In the genomic region with DNA sequence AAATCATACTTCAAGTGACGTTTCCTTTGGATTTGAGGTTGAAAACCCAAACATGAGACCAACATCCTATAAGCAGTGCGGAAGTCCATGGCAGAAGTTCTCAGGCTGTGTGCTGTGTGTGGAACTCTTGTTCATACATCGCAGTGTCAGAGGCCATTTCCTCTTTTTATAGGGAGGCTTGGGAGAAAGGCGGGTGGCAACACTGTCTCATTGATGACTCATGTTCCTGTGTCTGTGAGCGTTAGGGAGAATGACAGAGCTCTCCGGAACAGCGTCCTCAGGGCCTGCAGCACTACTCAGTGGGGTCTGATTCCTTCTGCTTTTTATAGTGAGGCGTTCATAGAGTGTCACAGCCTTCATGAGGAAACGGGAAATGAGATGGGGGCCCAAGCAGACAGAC, we compare ENCODE assay signal across 9 cellular contexts.
DNase-seq lines count a peak whose midpoint lies in the region; ATAC-seq and TF ChIP-seq lines count a peak whose summit lies in the region.
"Had no signal": no experiment of that assay in that cellular context is flagged by ENCODE, and none has a peak within 500 bp of the region (broad histone marks: within the 10 kb centered on the region; RNA-seq: fewer than 3 reads in every experiment).

No MANE protein-coding gene starts in this region.

- WGBS in hepatocyte (ENCODE audit: low lambda C conversion rate, missing lambda C conversion rate), result 38% methylated on average over 9 of the region's 9 CpGs
- 7% methylated on average over 9 of the region's 9 CpGs for WGBS in smooth muscle cell (ENCODE audit: low lambda C conversion rate)

- H3K4me2 ChIP-seq in hepatocyte, result no peak overlapping the region
- H3K4me2 ChIP-seq in smooth muscle cell, result peak overlapping the region; percentile 58

- no peak overlapping the region for H3K4me3 ChIP-seq in hepatocyte
- no peak overlapping the region for H3K4me3 ChIP-seq in smooth muscle cell

- H3K27ac ChIP-seq in hepatocyte, result peak overlapping the region; percentile 33
- peak overlapping the region; percentile 85 for H3K27ac ChIP-seq in smooth muscle cell (ENCODE audit: low read depth)
- H3K27ac ChIP-seq: C4-2B had no signal

- H3K27me3 ChIP-seq in hepatocyte (no peaks in the 10 kb centered on the region), smooth muscle cell (ENCODE audit: low read depth) (no peaks in the 10 kb centered on the region)

- POLR2A ChIA-PET in activated CD4-positive, alpha-beta T cell treated with anti-CD3 and anti-CD28 coated beads for 36 hours (lab: Charles Lee), result interaction anchor here (0.7 kb wide), 1 partner anchor 67 kb away, joined by 4 read pairs; no protein-coding TSS in a partner anchor

- peak overlapping the region; percentile 38 for H3K27ac Mint-ChIP-seq in activated CD4-positive, alpha-beta T cell treated with anti-CD3 and anti-CD28 coated beads for 36 hours
- no peak overlapping the region for H3K27ac Mint-ChIP-seq in activated T-helper 17 cell treated with anti-CD3 and anti-CD28 coated beads, Interleukin-2, amount 50 U/mL, for 72 hours
- no peak overlapping the region for H3K27ac Mint-ChIP-seq in T-helper 2 cell treated with Interferon-gamma antibody and Interleukin-4, amounts not matched to agents 5 μg/mL and 100 μg/mL, for 36 hours

- H3K4me1 ChIP-seq in hepatocyte (ENCODE audit: insufficient read depth) (peaks cover 4% of the 10 kb centered on the region), smooth muscle cell (ENCODE audit: low read depth) (peaks cover 9% of the 10 kb centered on the region)

- no peaks in the 10 kb centered on the region for H3K9me3 ChIP-seq in hepatocyte (ENCODE audit: low read depth)
- H3K9me3 ChIP-seq in smooth muscle cell (replicated peaks; ENCODE audit: low read depth), result no peaks in the 10 kb centered on the region

- H2AFZ ChIP-seq in hepatocyte (peak overlapping the region; percentile 20), smooth muscle cell (ENCODE audit: low read depth) (peak overlapping the region; percentile 46)

- H3K36me3 Mint-ChIP-seq in activated CD4-positive, alpha-beta T cell treated with anti-CD3 and anti-CD28 coated beads for 36 hours (ENCODE audit: low read depth), result no peaks in the 10 kb centered on the region
- H3K36me3 Mint-ChIP-seq in activated T-helper 17 cell treated with anti-CD3 and anti-CD28 coated beads, Interleukin-2, amount 50 U/mL, for 72 hours (ENCODE audit: low read depth), result no peaks in the 10 kb centered on the region
- no peaks in the 10 kb centered on the region for H3K36me3 Mint-ChIP-seq in T-helper 2 cell treated with Interferon-gamma antibody and Interleukin-4, amounts not matched to agents 5 μg/mL and 100 μg/mL, for 36 hours (ENCODE audit: low read depth)

- H3K9me2 ChIP-seq in hepatocyte (replicated peaks; ENCODE audit: insufficient read depth), result no peaks in the 10 kb centered on the region

- H3K4me1 Mint-ChIP-seq in activated CD4-positive, alpha-beta T cell treated with anti-CD3 and anti-CD28 coated beads for 36 hours, result peaks cover 6% of the 10 kb centered on the region
- H3K4me1 Mint-ChIP-seq in activated T-helper 17 cell treated with anti-CD3 and anti-CD28 coated beads, Interleukin-2, amount 50 U/mL, for 72 hours, result no peaks in the 10 kb centered on the region
- peaks cover 2% of the 10 kb centered on the region for H3K4me1 Mint-ChIP-seq in T-helper 2 cell treated with Interferon-gamma antibody and Interleukin-4, amounts not matched to agents 5 μg/mL and 100 μg/mL, for 36 hours (ENCODE audit: low read depth)

- peaks cover 4% of the 10 kb centered on the region for H3F3A ChIP-seq in smooth muscle cell (ENCODE audit: low read depth)

- H3K9me3 Mint-ChIP-seq in activated CD4-positive, alpha-beta T cell treated with anti-CD3 and anti-CD28 coated beads for 36 hours (ENCODE audit: low read depth), result no peaks in the 10 kb centered on the region
- H3K9me3 Mint-ChIP-seq in activated T-helper 17 cell treated with anti-CD3 and anti-CD28 coated beads, Interleukin-2, amount 50 U/mL, for 72 hours, result no peaks in the 10 kb centered on the region
- no peaks in the 10 kb centered on the region for H3K9me3 Mint-ChIP-seq in T-helper 2 cell treated with Interferon-gamma antibody and Interleukin-4, amounts not matched to agents 5 μg/mL and 100 μg/mL, for 36 hours

- no peak overlapping the region for H3K4me3 Mint-ChIP-seq in activated CD4-positive, alpha-beta T cell treated with anti-CD3 and anti-CD28 coated beads for 36 hours
- no peak overlapping the region for H3K4me3 Mint-ChIP-seq in activated T-helper 17 cell treated with anti-CD3 and anti-CD28 coated beads, Interleukin-2, amount 50 U/mL, for 72 hours
- no peak overlapping the region for H3K4me3 Mint-ChIP-seq in T-helper 2 cell treated with Interferon-gamma antibody and Interleukin-4, amounts not matched to agents 5 μg/mL and 100 μg/mL, for 36 hours

- no peaks in the 10 kb centered on the region for H3K79me2 ChIP-seq in hepatocyte
- no peaks in the 10 kb centered on the region for H3K79me2 ChIP-seq in smooth muscle cell (ENCODE audit: low read depth)

- CTCF ChIA-PET in activated CD4-positive, alpha-beta T cell treated with anti-CD3 and anti-CD28 coated beads for 36 hours (lab: Charles Lee), result interaction anchor here (0.6 kb wide), 1 partner anchor 13 kb away, joined by 4 read pairs; no protein-coding TSS in a partner anchor

- TF ChIP-seq CTCF in hepatocyte (IDR thresholded peaks at IDR 0.05; ENCODE audit: poor library complexity) (no peak), smooth muscle cell (IDR thresholded peaks at IDR 0.05; ENCODE audit: borderline replicate concordance, insufficient read depth, poor library complexity, severe bottlenecking) (no peak)

- peak; percentile 33 for DNase-seq in activated CD4-positive, alpha-beta T cell treated with anti-CD3 and anti-CD28 coated beads for 36 hours
- no peak for DNase-seq in activated CD4-positive, alpha-beta T cell treated with anti-CD3 and anti-CD28 coated beads for 1 hour
- peak; percentile 69 for DNase-seq in hepatocyte (ENCODE audit: low spot score)
- peak; percentile 2 for DNase-seq in smooth muscle cell (lab: John Stamatoyannopoulos, UW; ENCODE audit: unreplicated experiment)
- DNase-seq in T-helper 2 cell treated with Interferon-gamma antibody and Interleukin-4, amounts not matched to agents 5 μg/mL and 100 μg/mL, for 36 hours (ENCODE audit: low spot score), result no peak

- H3K36me3 ChIP-seq in hepatocyte (replicated peaks; ENCODE audit: insufficient read depth, low read depth) (no peaks in the 10 kb centered on the region), smooth muscle cell (ENCODE audit: low read depth) (no peaks in the 10 kb centered on the region)

- peak overlapping the region; percentile 9 for H3K9ac ChIP-seq in smooth muscle cell (ENCODE audit: low read depth)

- intact Hi-C loops in activated CD4-positive, alpha-beta T cell treated with anti-CD3 and anti-CD28 coated beads for 36 hours (cut with DNase I, micrococcal nuclease), result no loop called here

- no peaks in the 10 kb centered on the region for H4K20me1 ChIP-seq in hepatocyte (ENCODE audit: insufficient read depth, poor library complexity, severe bottlenecking)
- H4K20me1 ChIP-seq in smooth muscle cell (ENCODE audit: low read depth), result no peaks in the 10 kb centered on the region

- H3K27me3 Mint-ChIP-seq in activated CD4-positive, alpha-beta T cell treated with anti-CD3 and anti-CD28 coated beads for 36 hours, result peaks cover 6% of the 10 kb centered on the region
- peaks cover 5% of the 10 kb centered on the region for H3K27me3 Mint-ChIP-seq in activated T-helper 17 cell treated with anti-CD3 and anti-CD28 coated beads, Interleukin-2, amount 50 U/mL, for 72 hours
- no peaks in the 10 kb centered on the region for H3K27me3 Mint-ChIP-seq in T-helper 2 cell treated with Interferon-gamma antibody and Interleukin-4, amounts not matched to agents 5 μg/mL and 100 μg/mL, for 36 hours (ENCODE audit: low read depth)

- peak; percentile 93 for ATAC-seq in activated CD4-positive, alpha-beta T cell treated with anti-CD3 and anti-CD28 coated beads for 36 hours
- ATAC-seq in HG03575 (IDR thresholded peaks at IDR 0.05; ENCODE audit: extremely low read depth, insufficient number of reproducible peaks, low FRiP score, unreplicated experiment) (peak; percentile 62), HG03571 (IDR thresholded peaks at IDR 0.05; ENCODE audit: unreplicated experiment) (no peak)
- peak; percentile 58 for ATAC-seq in activated T-helper 17 cell treated with anti-CD3 and anti-CD28 coated beads, Interleukin-2, amount 50 U/mL, for 72 hours (replicated peaks)

Comparison
In these comparisons a context has a peak if more than half of its experiments do, and no peak if none do; other contexts are left out.
1. DNase-seq: peak in activated CD4-positive, alpha-beta T cell treated with anti-CD3 and anti-CD28 coated beads for 36 hours (single experiment), hepatocyte (single experiment) and smooth muscle cell (single experiment); none in activated CD4-positive, alpha-beta T cell treated with anti-CD3 and anti-CD28 coated beads for 1 hour (single experiment) and T-helper 2 cell treated with Interferon-gamma antibody and Interleukin-4, amounts not matched to agents 5 μg/mL and 100 μg/mL, for 36 hours (single experiment).